1 cellular context compared by ENCODE assay signal in the genomic region with DNA sequence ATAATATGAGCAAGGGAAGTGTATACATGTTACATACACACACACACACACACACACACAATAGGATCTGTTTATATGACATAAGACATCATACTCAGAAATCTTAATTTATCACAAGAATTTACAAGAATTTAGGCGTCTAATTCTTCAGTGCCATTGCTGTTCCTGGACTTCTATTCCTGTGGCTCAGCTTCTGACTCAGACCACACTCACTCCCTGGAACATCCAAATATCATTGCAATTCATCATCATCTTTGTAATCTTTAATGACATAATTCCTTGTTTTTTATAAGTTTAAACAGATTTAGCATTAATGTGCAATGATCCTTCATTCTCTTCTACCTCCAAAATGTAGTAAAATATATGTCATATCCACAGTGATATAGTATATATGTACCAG.
TF ChIP-seq lines count a peak whose summit lies in the region.

No MANE protein-coding gene starts in this region.

TF ChIP-seq in SK-N-SH, 30 proteins besides CTCF, POLR2A, EP300 and RAD21 (continued from another document):
- peak; percentile 97 for TF ChIP-seq PBX3 (IDR thresholded peaks at IDR 0.05)
- no peak for TF ChIP-seq REST (IDR thresholded peaks at IDR 0.05; ENCODE audit: low read depth, low read length)
- no peak for TF ChIP-seq MXI1 (IDR thresholded peaks at IDR 0.05; ENCODE audit: low read depth, low read length)
- no peak for TF ChIP-seq SIN3A (IDR thresholded peaks at IDR 0.05; ENCODE audit: borderline replicate concordance, low read depth, low read length)
- TF ChIP-seq JUND (IDR thresholded peaks at IDR 0.05): peak; percentile 86
TF ChIP-seq in SK-N-SH: peak in this region for 6.
